In genomic region chr6:36679043-36679821, GRCh38 we compare ENCODE assay signal across 8 cellular contexts. TPM values are rescaled to one million over a fixed set of nuclear protein-coding genes. Genes with fewer than 3 reads are reported as not detected.
A peak's percentile ranks its signal among the peaks of the same experiment; 100 is the strongest.
DNase-seq lines count a peak whose midpoint lies in the region; ATAC-seq, FAIRE-seq and TF ChIP-seq lines count a peak whose summit lies in the region.

No MANE protein-coding gene starts in this region.

- peaks cover 41% of the 10 kb centered on the region for H3K4me1 Mint-ChIP-seq in GM23338

- no peaks in the 10 kb centered on the region for H3K36me3 ChIP-seq in A673 (ENCODE audit: insufficient read depth, low read length, poor library complexity, severe bottlenecking)
- H3K36me3 ChIP-seq in GM23338 (ENCODE audit: insufficient read depth), result peaks cover 4% of the 10 kb centered on the region; the same call in 1 of the 2 replicates
- peaks cover 11 to 19% of the 10 kb centered on the region in 2 experiments for H3K36me3 ChIP-seq in keratinocyte (ENCODE audit: control insufficient read depth in 2 of 2, extremely low read depth in 1 of 2, insufficient read depth in 2 of 2, low read length in 2 of 2)

- H3F3A ChIP-seq in GM23338 (replicated peaks; ENCODE audit: low read depth), result peaks cover 6% of the 10 kb centered on the region; the same call in 1 of the 2 replicates

- no peaks in the 10 kb centered on the region for H3K27me3 ChIP-seq in A673 (replicated peaks; ENCODE audit: insufficient read depth, low read depth, low read length, poor library complexity)
- H3K27me3 ChIP-seq in GM23338 (ENCODE audit: insufficient read depth), result peaks cover 38% of the 10 kb centered on the region
- H3K27me3 ChIP-seq in keratinocyte (ENCODE audit: control insufficient read depth, extremely low read depth, insufficient read depth, low read length), result no peaks in the 10 kb centered on the region

- H2AFZ ChIP-seq in GM23338, result no peak overlapping the region
- no peak overlapping the region for H2AFZ ChIP-seq in keratinocyte (ENCODE audit: control insufficient read depth, low read length)

- H3K9me2 ChIP-seq in GM23338 (ENCODE audit: insufficient read depth), result 0 out of 2 replicates have a peak, but pooled peaks cover 6% of the 10 kb centered on the region

- peak overlapping the region; percentile 91 for H3K4me3 Mint-ChIP-seq in GM23338

- TF ChIP-seq CTCF in A673 (conservative IDR thresholded peaks at IDR 0.05; ENCODE audit: low read depth, low read length) (no peak), GM23338 (conservative IDR thresholded peaks at IDR 0.05; ENCODE audit: low read depth in 2 of 2) (no peak), keratinocyte (optimal IDR thresholded peaks at IDR 0.05 in 1 of 3, IDR thresholded peaks at IDR 0.05 in 1 of 3, conservative IDR thresholded peaks at IDR 0.05 in 1 of 3; ENCODE audit: extremely low read depth in 1 of 3, insufficient read depth in 2 of 3, low read length in 3 of 3) (no peak)

- H3K9me3 Mint-ChIP-seq in GM23338, result no peaks in the 10 kb centered on the region

- peak overlapping the region; percentile 99 for H3K9ac ChIP-seq in keratinocyte (ENCODE audit: control insufficient read depth, extremely low read depth, insufficient read depth, low read length)

- dilution Hi-C loops in keratinocyte (cut with MboI; ENCODE audit: extremely low pct_ligation_motif_present, low sequenced_read_pairs), result no loop called here

- H3K4me3 ChIP-seq in A673 (ENCODE audit: low read depth, low read length, poor library complexity, severe bottlenecking) (peak overlapping the region; percentile 72), GM23338 (peak overlapping the region; percentile 78), keratinocyte (ENCODE audit: control insufficient read depth in 2 of 3, extremely low read depth in 1 of 3, insufficient read depth in 2 of 3, low read depth in 1 of 3, low read length in 3 of 3) (peak overlapping the region; percentile 78 to 97 (median 96))

- no peak for FAIRE-seq in keratinocyte (lab: Jason Lieb, UNC)

- peaks cover 33% of the 10 kb centered on the region for H3K79me2 ChIP-seq in GM23338 (replicated peaks; ENCODE audit: insufficient read depth)
- H3K79me2 ChIP-seq in keratinocyte (ENCODE audit: control insufficient read depth, insufficient read depth, low read length), result peaks cover 30% of the 10 kb centered on the region

- CTCF ChIA-PET in A673 (lab: Charles Lee), result interaction anchor here (0.5 to 0.9 kb wide), 3 partner anchors 13 to 80 kb away, joined by 3 to 8 read pairs (median 3); no protein-coding TSS in a partner anchor

- intact Hi-C loops in A673 (cut with micrococcal nuclease; ENCODE audit: unreplicated experiment), result no loop called here

- peaks cover 10% of the 10 kb centered on the region for H3K36me3 Mint-ChIP-seq in GM23338 (ENCODE audit: low read depth)

- peak overlapping the region; percentile 93 for H3K4me2 ChIP-seq in GM23338
- peak overlapping the region; percentile 81 for H3K4me2 ChIP-seq in keratinocyte (ENCODE audit: control insufficient read depth, extremely low read depth, insufficient read depth, low read depth, low read length)

- POLR2A ChIA-PET in A673 (lab: Charles Lee; ENCODE audit: low non-redundant PET), result no interaction called here

- H3K9me1 ChIP-seq in keratinocyte (ENCODE audit: control insufficient read depth, extremely low read depth, insufficient read depth, low read length), result no peaks in the 10 kb centered on the region

- peak; percentile 17 for ATAC-seq in GM23338
- ATAC-seq in SK-N-SH treated with all-trans-retinoic acid at 6 μM for 48 hours, result peak; percentile 6
- ATAC-seq in HG02852 (IDR thresholded peaks at IDR 0.05; ENCODE audit: unreplicated experiment), result no peak

- H3K27ac ChIP-seq in A673 (ENCODE audit: low read depth, low read length, poor library complexity, severe bottlenecking) (peak overlapping the region; percentile 70), GM23338 (ENCODE audit: low read depth) (no peak overlapping the region), caudate nucleus (ENCODE audit: low read depth, low read length) (peak overlapping the region; percentile 92), keratinocyte (ENCODE audit: control insufficient read depth, insufficient read depth, low read length) (peak overlapping the region; percentile 96)

- TSS peak; percentile 30 for BruUV-seq in A673 (replicated peaks; lab: Mats Ljungman, UMichigan)

- H3K9me3 ChIP-seq in A673 (ENCODE audit: low read depth, low read length, poor library complexity, severe bottlenecking) (no peaks in the 10 kb centered on the region), keratinocyte (ENCODE audit: control insufficient read depth, low read depth, low read length) (no peaks in the 10 kb centered on the region)

- peak; percentile 43 for DNase-seq in A673 (ENCODE audit: low spot score)
- peak; percentile 57 for DNase-seq in GM23338 (ENCODE audit: low spot score)
- DNase-seq in caudate nucleus (lab: John Stamatoyannopoulos, UW), result peak in 16 of 61 donors; percentile 8 to 78 (median 46)
- no peak for DNase-seq in keratinocyte (ENCODE audit: low read depth, low spot score)
- peak; percentile 8 to 12 for DNase-seq in stimulated activated CD4-positive, alpha-beta T cell treated with anti-CD3 and anti-CD28 coated beads, Interleukin-1b, Interleukin-23, amount 100 ng/mL, for 4 hours (ENCODE audit: low read depth in 2 of 2)
- DNase-seq in germinal center (ENCODE audit: low spot score), result no peak

- H3K27ac Mint-ChIP-seq in GM23338, result peak overlapping the region; percentile 86; the same call in 1 of the 2 replicates

- H4K20me1 ChIP-seq in GM23338 (replicated peaks; ENCODE audit: insufficient read depth) (no peaks in the 10 kb centered on the region; the same call in 1 of the 2 replicates), keratinocyte (ENCODE audit: control insufficient read depth, extremely low read depth, insufficient read depth, low read length) (peaks cover 22% of the 10 kb centered on the region)

- peaks cover 28% of the 10 kb centered on the region for H3K4me1 ChIP-seq in A673 (ENCODE audit: insufficient read depth, low read length, poor library complexity, severe bottlenecking)
- H3K4me1 ChIP-seq in GM23338 (ENCODE audit: insufficient read depth), result peaks cover 44% of the 10 kb centered on the region
- H3K4me1 ChIP-seq in keratinocyte (ENCODE audit: control insufficient read depth, extremely low read depth, insufficient read depth, low read length), result peaks cover 60% of the 10 kb centered on the region

- peaks cover 38% of the 10 kb centered on the region for H3K27me3 Mint-ChIP-seq in GM23338 (ENCODE audit: insufficient read depth, low read depth, poor library complexity)

TF ChIP-seq in GM23338, 12 proteins besides CTCF, POLR2A, EP300 and RAD21:
- TF ChIP-seq POLR2AphosphoS5 (IDR thresholded peaks at IDR 0.05; ENCODE audit: low read depth) (no peak), EZH2 (IDR thresholded peaks at IDR 0.05; ENCODE audit: low read depth, unreplicated experiment) (no peak), ZNF114 (CRISPR knock-in tag; IDR thresholded peaks at IDR 0.05) (no peak)
- TF ChIP-seq, protein P1, sequence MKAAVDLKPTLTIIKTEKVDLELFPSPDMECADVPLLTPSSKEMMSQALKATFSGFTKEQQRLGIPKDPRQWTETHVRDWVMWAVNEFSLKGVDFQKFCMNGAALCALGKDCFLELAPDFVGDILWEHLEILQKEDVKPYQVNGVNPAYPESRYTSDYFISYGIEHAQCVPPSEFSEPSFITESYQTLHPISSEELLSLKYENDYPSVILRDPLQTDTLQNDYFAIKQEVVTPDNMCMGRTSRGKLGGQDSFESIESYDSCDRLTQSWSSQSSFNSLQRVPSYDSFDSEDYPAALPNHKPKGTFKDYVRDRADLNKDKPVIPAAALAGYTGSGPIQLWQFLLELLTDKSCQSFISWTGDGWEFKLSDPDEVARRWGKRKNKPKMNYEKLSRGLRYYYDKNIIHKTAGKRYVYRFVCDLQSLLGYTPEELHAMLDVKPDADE (IDR thresholded peaks at IDR 0.05), result 0 out of 2 replicates have a peak, but pooled peaks have one; percentile 19
TF ChIP-seq in GM23338: peak in this region for 1.

TF ChIP-seq in SK-N-SH treated with all-trans-retinoic acid at 6 μM for 48 hours, 23 proteins besides CTCF, POLR2A, EP300 and RAD21 (continues in another document):
- TF ChIP-seq GLIS3 (CRISPR knock-in tag; IDR thresholded peaks at IDR 0.05), result no peak
- TF ChIP-seq, protein P2, sequence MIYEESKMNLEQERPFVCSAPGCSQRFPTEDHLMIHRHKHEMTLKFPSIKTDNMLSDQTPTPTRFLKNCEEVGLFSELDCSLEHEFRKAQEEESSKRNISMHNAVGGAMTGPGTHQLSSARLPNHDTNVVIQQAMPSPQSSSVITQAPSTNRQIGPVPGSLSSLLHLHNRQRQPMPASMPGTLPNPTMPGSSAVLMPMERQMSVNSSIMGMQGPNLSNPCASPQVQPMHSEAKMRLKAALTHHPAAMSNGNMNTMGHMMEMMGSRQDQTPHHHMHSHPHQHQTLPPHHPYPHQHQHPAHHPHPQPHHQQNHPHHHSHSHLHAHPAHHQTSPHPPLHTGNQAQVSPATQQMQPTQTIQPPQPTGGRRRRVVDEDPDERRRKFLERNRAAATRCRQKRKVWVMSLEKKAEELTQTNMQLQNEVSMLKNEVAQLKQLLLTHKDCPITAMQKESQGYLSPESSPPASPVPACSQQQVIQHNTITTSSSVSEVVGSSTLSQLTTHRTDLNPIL (CRISPR knock-in tag; IDR thresholded peaks at IDR 0.05; ENCODE audit: low read depth), result no peak

RNA-seq across cellular contexts. Expression of gene CDKN1A, which starts 0.7 kb away (rescaled TPM):
- total RNA-seq in A673 (2021), result 30.4 and 33.6 TPM in 2 replicates
- 44.4 and 45.6 TPM in 2 replicates for total RNA-seq in GM23338 (2014; rRNA removed; shearing (Covaris generic))
- polyA plus RNA-seq in GM23338 (2016; fragmentation: Nextera tagmentation; extraction: Ambion mirVana), result 31.5 and 34.0 TPM in 2 replicates
- polyA plus RNA-seq in keratinocyte, result 146 to 355 TPM (median 185 TPM) in 3 replicates
- 276 TPM for polyA plus RNA-seq in keratinocyte (2011; ENCODE audit: low read depth)
- polyA plus RNA-seq in keratinocyte (2011; cell fraction: cytosol; rRNA removed), result 287 and 301 TPM in 2 replicates
- polyA plus RNA-seq in keratinocyte (2011; cell fraction: nucleus; rRNA removed), result 268 and 303 TPM in 2 replicates
- polyA plus RNA-seq in keratinocyte (2012; ENCODE audit: low replicate concordance), result 138 and 909 TPM in 2 replicates
- 99.2 to 245 TPM (median 161 TPM) in 3 replicates for polyA minus RNA-seq in keratinocyte
- polyA minus RNA-seq in keratinocyte (2011; cell fraction: cytosol; rRNA and poly(A)+ RNA removed), result 223 TPM
- polyA minus RNA-seq in keratinocyte (2011; cell fraction: nucleus; rRNA and poly(A)+ RNA removed), result 123 and 125 TPM in 2 replicates

RNA-seq across cellular contexts. Expression of gene RAB44, which starts 18.4 kb away (rescaled TPM):
- 0.07 TPM in 1 of 2 replicates, not detected in the other for total RNA-seq in A673 (2021)
- not detected in 2 replicates for total RNA-seq in GM23338 (2014; rRNA removed; shearing (Covaris generic))
- polyA plus RNA-seq in GM23338 (2016; fragmentation: Nextera tagmentation; extraction: Ambion mirVana) (not detected in 2 replicates), keratinocyte (0.03 TPM in 2 of 3 replicates, not detected in the other)
- polyA plus RNA-seq in keratinocyte (2011; ENCODE audit: low read depth), result 0.07 TPM
- polyA plus RNA-seq in keratinocyte (2011; cell fraction: cytosol; rRNA removed), result not detected in 2 replicates
- 0.03 and 0.05 TPM in 2 replicates for polyA plus RNA-seq in keratinocyte (2011; cell fraction: nucleus; rRNA removed)
- 0.13 TPM in 1 of 2 replicates, not detected in the other for polyA plus RNA-seq in keratinocyte (2012; ENCODE audit: low replicate concordance)
- not detected in 3 replicates for polyA minus RNA-seq in keratinocyte
- not detected for polyA minus RNA-seq in keratinocyte (2011; cell fraction: cytosol; rRNA and poly(A)+ RNA removed)
- not detected in 2 replicates for polyA minus RNA-seq in keratinocyte (2011; cell fraction: nucleus; rRNA and poly(A)+ RNA removed)

Comparison
In these comparisons a context has a peak if more than half of its experiments do, and no peak if none do; other contexts are left out.
1. DNase-seq: peak in A673 (single experiment), GM23338 (single experiment) and stimulated activated CD4-positive, alpha-beta T cell treated with anti-CD3 and anti-CD28 coated beads, Interleukin-1b, Interleukin-23, amount 100 ng/mL, for 4 hours (2 of 2); none in keratinocyte (single experiment) and germinal center (single experiment).
2. Peak in every context shown above with its lines, with median percentiles within 50 percentile points of each other: H3K4me3 ChIP-seq.